In the genomic region with DNA sequence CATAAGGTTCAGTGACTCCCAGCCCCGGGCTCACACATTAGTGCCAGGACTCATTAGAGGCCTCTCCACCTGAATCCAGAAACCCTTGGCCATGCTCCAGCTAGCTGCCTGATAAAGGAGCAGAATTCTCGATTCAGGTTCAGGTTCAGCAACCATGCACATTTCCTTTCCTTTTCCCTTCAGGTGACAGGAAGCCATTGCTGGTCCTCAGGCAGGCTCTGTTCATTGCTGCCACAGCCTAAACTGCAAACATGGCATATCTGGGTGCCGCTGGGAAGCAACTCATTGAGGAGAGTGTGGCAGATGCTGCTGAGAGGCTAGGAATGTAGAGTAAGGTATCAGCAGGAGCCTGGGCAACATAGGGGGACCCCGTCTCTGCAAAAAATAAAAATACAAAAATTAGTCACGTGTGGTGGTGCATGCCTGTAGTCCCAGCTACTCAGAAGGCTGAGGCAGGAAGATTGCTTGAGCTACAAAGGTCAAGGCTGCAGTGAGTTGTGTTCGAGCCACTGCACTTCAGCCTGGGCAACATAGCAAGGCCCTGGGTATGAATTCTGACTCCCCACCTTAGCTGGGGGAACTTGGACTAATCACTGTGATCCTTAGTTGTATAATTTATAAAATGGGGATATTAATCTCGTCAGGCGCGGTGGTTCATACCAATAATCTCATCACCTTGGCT, we compare ENCODE assay signal across 14 cellular contexts. TPM values are rescaled to one million over a fixed set of nuclear protein-coding genes. Genes with fewer than 3 reads are reported as not detected.
A peak's percentile ranks its signal among the peaks of the same experiment; 100 is the strongest.
DNase-seq lines count a peak whose midpoint lies in the region; ATAC-seq and TF ChIP-seq lines count a peak whose summit lies in the region.
"Had no signal": no experiment of that assay in that cellular context is flagged by ENCODE, and none has a peak within 500 bp of the region (broad histone marks: within the 10 kb centered on the region; RNA-seq: fewer than 3 reads in every experiment).

No MANE protein-coding gene starts in this region.

- CTCF ChIA-PET in RWPE1 (lab: Yijun Ruan, JAX), result interaction anchor here (0.7 kb wide), 1 partner anchor 56 kb away, joined by 3 read pairs; the partner anchor contains the start of gene DHX8

- intact Hi-C loops in posterior vena cava (cut with DNase I) (no loop called here), head of caudate nucleus (cut with DNase I) (no loop called here)

- no peak for ATAC-seq in GM21576 (IDR thresholded peaks at IDR 0.05; ENCODE audit: unreplicated experiment)

- POLR2A ChIA-PET in RWPE1 (lab: Yijun Ruan, JAX; ENCODE audit: low non-redundant PET), result interaction anchor here (1.1 kb wide), 1 partner anchor 29 kb away, joined by 3 read pairs; the partner anchor contains the start of gene ARL4D

- TF ChIP-seq CTCF in RWPE1 (conservative IDR thresholded peaks at IDR 0.05; ENCODE audit: low read depth), result no peak

- DNase-seq in NCI-H1436 (lab: John Stamatoyannopoulos, UW) (peak; percentile 23), NCI-H1436 treated with DMSO at 0.1 percent for 48 hours (lab: John Stamatoyannopoulos, UW) (no peak), NCI-H1092 treated with DMSO at 0.1 percent for 48 hours (lab: John Stamatoyannopoulos, UW) (peak; percentile 6), RWPE1 (ENCODE audit: low spot score) (no peak), posterior vena cava (ENCODE audit: low spot score) (peak; percentile 47), H4 (ENCODE audit: low spot score) (no peak), head of caudate nucleus (no peak)
- DNase-seq: COR-L47, Karpas-422, NCI-H146, NCI-H524, SW 1271 had no signal

- peak overlapping the region; percentile 41 for H3K27ac ChIP-seq in RWPE1
- H3K27ac ChIP-seq: SJSA1 had no signal

RNA-seq across cellular contexts. Expression of gene ARL4D, which starts 28.7 kb away (rescaled TPM):
- 10 to 100 TPM; 16.1 to 24.3 TPM for total RNA-seq in posterior vena cava
- 6.1 and 8.4 TPM in 2 replicates for total RNA-seq in H4 (2014; rRNA removed; shearing (Covaris generic))

RNA-seq across cellular contexts. Expression of gene DHX8, which starts 56.3 kb away (rescaled TPM):
- 10 to 100 TPM; 35.2 to 45.2 TPM for total RNA-seq in posterior vena cava
- 32.9 and 36.9 TPM in 2 replicates for total RNA-seq in H4 (2014; rRNA removed; shearing (Covaris generic))

Comparison
In these comparisons a context has a peak if more than half of its experiments do, and no peak if none do; other contexts are left out.
1. DNase-seq: peak in NCI-H1436 (single experiment), NCI-H1092 treated with DMSO at 0.1 percent for 48 hours (single experiment) and posterior vena cava (single experiment); none in NCI-H1436 treated with DMSO at 0.1 percent for 48 hours (single experiment), RWPE1 (single experiment), H4 (single experiment) and head of caudate nucleus (0 of 42).